ENCODE assay signal across 26 cellular contexts in genomic region chr17:80003969-80004368, GRCh38. TPM values are rescaled to one million over a fixed set of nuclear protein-coding genes. Genes with fewer than 3 reads are reported as not detected.
"Had no signal": no experiment of that assay in that cellular context is flagged by ENCODE, and none has a peak within 500 bp of the region (broad histone marks: within the 10 kb centered on the region; RNA-seq: fewer than 3 reads in every experiment).

No MANE protein-coding gene starts in this region.

- H3K27ac ChIP-seq: left ventricle myocardium inferior, ovary, prostate gland, skin epidermis, suprapubic skin, thoracic aorta, tibial artery, uterus had no signal

- H3K9me3 ChIP-seq: left ventricle myocardium inferior, mucosa of descending colon, ovary, prostate gland, suprapubic skin, thoracic aorta, tibial artery, uterus had no signal

- FAIRE-seq: islet of Langerhans had no signal

- H3K4me3 ChIP-seq: left ventricle myocardium inferior, lung, mucosa of descending colon, ovary, prostate gland, skin epidermis, suprapubic skin, thoracic aorta, tibial artery, uterus had no signal

- H3K27me3 ChIP-seq: ovary, suprapubic skin, tibial artery, uterus had no signal

- H3K36me3 ChIP-seq: left ventricle myocardium inferior, ovary, prostate gland, thoracic aorta, uterus had no signal

- DNase-seq: hypothalamus; immature natural killer cell; left ventricle myocardium inferior; midbrain; naive thymus-derived CD4-positive, alpha-beta T cell; retina; stimulated activated CD4-positive, alpha-beta T cell treated with anti-CD3 and anti-CD28 coated beads, Interleukin-12 subunit alpha, Interleukin-12 subunit beta, amount 100 ng/mL, for 4 hours; stimulated activated CD4-positive, alpha-beta T cell treated with anti-CD3 and anti-CD28 coated beads, Interleukin-15, amount 100 ng/mL, for 24 hours; stimulated activated CD4-positive, alpha-beta T cell treated with anti-CD3 and anti-CD28 coated beads, Interleukin-2, amount 100 ng/mL, for 24 hours; stimulated activated CD4-positive, alpha-beta T cell treated with anti-CD3 and anti-CD28 coated beads, Interleukin-4, amount 100 ng/mL, for 1 hour; stimulated activated naive B cell treated with anti-CD40 and anti-IgM and Interleukin-4, amounts not matched to agents 10 μg/mL and 1 μg/mL and 100 μg/mL, for 72 hours; stimulated activated naive CD8-positive, alpha-beta T cell treated with anti-CD3 and anti-CD28 coated beads, Interleukin-15, Interleukin-2, amounts not matched to agents 100 U/mL and 50 U/mL, for 24 hours; tibial artery; trophoblast cell; uterus had no signal

- ATAC-seq: mucosa of descending colon; naive thymus-derived CD4-positive, alpha-beta T cell; natural killer cell treated with Interleukin-12 subunit alpha and Interleukin-12 subunit beta and Interleukin-15 and Interleukin-18, amount 100 ng/mL, for 72 hours; right cardiac atrium; sciatic nerve; stimulated activated naive B cell treated with anti-CD40 and anti-IgM and Interleukin-4, amounts not matched to agents 10 μg/mL and 1 μg/mL and 100 μg/mL, for 72 hours; stimulated activated naive CD8-positive, alpha-beta T cell treated with anti-CD3 and anti-CD28 coated beads, Interleukin-15, Interleukin-2, amounts not matched to agents 100 U/mL and 50 U/mL, for 24 hours had no signal

- H3K4me1 ChIP-seq: uterus had no signal

RNA-seq across cellular contexts. Expression of gene CCDC40, which starts 32.5 kb away (rescaled TPM):
- polyA plus RNA-seq: immature natural killer cell; naive thymus-derived CD4-positive, alpha-beta T cell had no signal
